In genomic region chr9:91571036-91571435, GRCh38 we compare ENCODE assay signal across 28 cellular contexts.
"Had no signal": no experiment of that assay in that cellular context is flagged by ENCODE, and none has a peak within 500 bp of the region (broad histone marks: within the 10 kb centered on the region; RNA-seq: fewer than 3 reads in every experiment).

No MANE protein-coding gene starts in this region.

- H3K27me3 ChIP-seq: adrenal gland, ascending aorta, heart left ventricle, left lung, transverse colon had no signal

- H3K27ac ChIP-seq: adrenal gland, ascending aorta, left lung, neutrophil, spleen, transverse colon, VCaP had no signal

- H3K27ac Mint-ChIP-seq: activated naive CD8-positive, alpha-beta T cell; immature natural killer cell; mesothelial cell of epicardium; naive B cell; nephron progenitor cell; T-helper 1 cell treated with Interleukin-12 subunit alpha and Interleukin-12 subunit beta and Interleukin-4 antibody, amounts not matched to agents 30 μg/mL and 1 μg/mL, for 36 hours had no signal

- FAIRE-seq: TTC549 had no signal

- H3K4me1 ChIP-seq: adrenal gland, ascending aorta, left lung, spleen had no signal

- H3K9me3 ChIP-seq: adrenal gland, ascending aorta, left lung, neutrophil, transverse colon had no signal

- H3K4me1 Mint-ChIP-seq: immature natural killer cell, naive B cell had no signal

- H3K36me3 ChIP-seq: adrenal gland, ascending aorta, heart left ventricle, left lung, neutrophil, spleen, transverse colon had no signal

- H3K4me3 ChIP-seq: adrenal gland, ascending aorta, heart left ventricle, left lung, lung, spleen, transverse colon had no signal

- ATAC-seq: heart left ventricle, left lung, sciatic nerve had no signal

- H3K4me3 Mint-ChIP-seq: activated naive CD8-positive, alpha-beta T cell; immature natural killer cell; mesothelial cell of epicardium; naive B cell; nephron progenitor cell; T-helper 1 cell treated with Interleukin-12 subunit alpha and Interleukin-12 subunit beta and Interleukin-4 antibody, amounts not matched to agents 30 μg/mL and 1 μg/mL, for 36 hours had no signal

- DNase-seq: activated CD4-positive, alpha-beta T cell treated with anti-CD3 and anti-CD28 coated beads for 48 hours; activated CD4-positive, alpha-beta T cell treated with anti-CD3 and anti-CD28 coated beads, Interleukin-2, amount 50 U/mL, for 48 hours; activated CD8-positive, alpha-beta memory T cell treated with anti-CD3 and anti-CD28 coated beads for 24 hours; activated effector memory CD4-positive, alpha-beta T cell treated with Interleukin-2 at 50 U/mL for 16 hours; activated naive CD4-positive, alpha-beta T cell treated with Interleukin-2 at 50 U/mL for 16 hours; adrenal gland; central memory CD4-positive, alpha-beta T cell; foreskin fibroblast; heart left ventricle; hypothalamus; immature natural killer cell; left lung; naive B cell; nephron progenitor cell; spleen; stimulated activated naive CD4-positive, alpha-beta T cell; SW 1271; T-helper 9 cell; transverse colon had no signal

- H3K9me3 Mint-ChIP-seq: immature natural killer cell; T-helper 1 cell treated with Interleukin-12 subunit alpha and Interleukin-12 subunit beta and Interleukin-4 antibody, amounts not matched to agents 30 μg/mL and 1 μg/mL, for 36 hours had no signal

- H3K36me3 Mint-ChIP-seq: activated naive CD8-positive, alpha-beta T cell; immature natural killer cell; mesothelial cell of epicardium; naive B cell had no signal
